In genomic region chr9:127402401-127403090, GRCh38 we compare ENCODE assay signal across 21 cellular contexts. TPM values are rescaled to one million over a fixed set of nuclear protein-coding genes. Genes with fewer than 3 reads are reported as not detected.
DNase-seq lines count a peak whose midpoint lies in the region; ATAC-seq, FAIRE-seq and TF ChIP-seq lines count a peak whose summit lies in the region.
"Had no signal": no experiment of that assay in that cellular context is flagged by ENCODE, and none has a peak within 500 bp of the region (broad histone marks: within the 10 kb centered on the region; RNA-seq: fewer than 3 reads in every experiment).

No MANE protein-coding gene starts in this region.

- no peak for TF ChIP-seq POLR2A in HepG2 (IDR thresholded peaks at IDR 0.05; ENCODE audit: insufficient read depth in 1 of 2, low read depth in 2 of 2, low read length in 2 of 2)
- TF ChIP-seq POLR2A in right lobe of liver (IDR thresholded peaks at IDR 0.05), result no peak
- TF ChIP-seq POLR2A in sigmoid colon (IDR thresholded peaks at IDR 0.05), result no peak
- no peak for TF ChIP-seq POLR2A in vagina (IDR thresholded peaks at IDR 0.05)

- no TSS peak for BruUV-seq in HepG2 (replicated peaks; lab: Mats Ljungman, UMichigan)

- TF ChIP-seq EP300 in HepG2 (IDR thresholded peaks at IDR 0.05; ENCODE audit: low read depth in 2 of 2, low read length in 2 of 2) (no peak), HepG2 (CRISPR knock-in tag; IDR thresholded peaks at IDR 0.05; ENCODE audit: borderline replicate concordance) (no peak), sigmoid colon (IDR thresholded peaks at IDR 0.05) (no peak)

- peaks cover 10% of the 10 kb centered on the region; the same call in 1 of the 2 replicates for H4K20me1 ChIP-seq in HepG2 (ENCODE audit: insufficient read depth, low read length)

- H3K27ac Mint-ChIP-seq in naive thymus-derived CD8-positive, alpha-beta T cell, result peak overlapping the region in 1 of 10 donors; percentile 40
- H3K27ac Mint-ChIP-seq: CD4-positive, CD25-positive, alpha-beta regulatory T cell; GM23338 had no signal

- 94% methylated on average over 6 of the region's 18 CpGs for WGBS in HepG2 (ENCODE audit: low lambda C conversion rate)
- 76% methylated on average over 3 of the region's 18 CpGs for WGBS in right lobe of liver (ENCODE audit: insufficient coverage, low coverage, low lambda C conversion rate, missing lambda C conversion rate)
- 78 to 89% methylated on average over 18 of the region's 18 CpGs for WGBS in sigmoid colon, 2 donors

- peaks cover 27% of the 10 kb centered on the region for H3K79me2 ChIP-seq in HepG2 (ENCODE audit: insufficient read depth, low read length)

- H3K27ac ChIP-seq in HepG2 (ENCODE audit: extremely low read length, insufficient read depth, low read length) (no peak overlapping the region), right lobe of liver (no peak overlapping the region), dorsolateral prefrontal cortex (peak overlapping the region in 53 of 59 donors; percentile 10 to 91 (median 72)), sigmoid colon (peak overlapping the region in 3 of 4 donors; percentile 13 to 59 (median 53)), vagina (no peak overlapping the region)
- H3K27ac ChIP-seq: PC-9, SJCRH30 had no signal

- DNase-seq in HepG2 (ENCODE audit: low spot score) (no peak), right lobe of liver (no peak), dorsolateral prefrontal cortex (peak in 6 of 10 donors; percentile 40 to 73 (median 52)), sigmoid colon (no peak), vagina (ENCODE audit: extremely low spot score in 2 of 2) (no peak)
- DNase-seq in naive thymus-derived CD8-positive, alpha-beta T cell, result no peak
- no peak for DNase-seq in stimulated activated CD4-positive, alpha-beta T cell treated with anti-CD3 and anti-CD28 coated beads, Interleukin-15, amount 100 ng/mL, for 24 hours
- DNase-seq: 8988T; BE2C; CD4-positive, CD25-positive, alpha-beta regulatory T cell; COR-L47; DMS 273 treated with DMSO at 0.1 percent for 48 hours; NCI-H1436; NCI-H2029; NCI-H526; PC-9; SJCRH30 had no signal

- H3K4me1 ChIP-seq in HepG2 (ENCODE audit: insufficient read depth, low read length) (peaks cover 28% of the 10 kb centered on the region), right lobe of liver (peaks cover 0 to 20% (median 4%) of the 10 kb centered on the region in 4 donors), sigmoid colon (peaks cover 0 to 63% (median 40%) of the 10 kb centered on the region in 4 donors), vagina (peaks cover 18% of the 10 kb centered on the region)

- no peak overlapping the region for H3K4me3 Mint-ChIP-seq in naive thymus-derived CD8-positive, alpha-beta T cell
- H3K4me3 Mint-ChIP-seq: GM23338 had no signal

- H3K9me3 Mint-ChIP-seq in naive thymus-derived CD8-positive, alpha-beta T cell, result no peaks in the 10 kb centered on the region
- H3K9me3 Mint-ChIP-seq: GM23338 had no signal

- peaks cover 0 to 2% (median 0%) of the 10 kb centered on the region in 3 donors for H3K36me3 Mint-ChIP-seq in naive thymus-derived CD8-positive, alpha-beta T cell
- H3K36me3 Mint-ChIP-seq: CD4-positive, CD25-positive, alpha-beta regulatory T cell had no signal

- ATAC-seq in HepG2, result no peak
- no peak for ATAC-seq in right lobe of liver
- no peak for ATAC-seq in GM21576 (IDR thresholded peaks at IDR 0.05; ENCODE audit: unreplicated experiment)
- ATAC-seq in naive thymus-derived CD8-positive, alpha-beta T cell, result no peak

- H3K4me2 ChIP-seq in HepG2 (ENCODE audit: low read depth, low read length), result no peak overlapping the region
- H3K4me2 ChIP-seq: GM23338, PC-9 had no signal

- no peak for TF ChIP-seq CTCF in HepG2 (CRISPR knock-in tag; IDR thresholded peaks at IDR 0.05)
- TF ChIP-seq CTCF in right lobe of liver (IDR thresholded peaks at IDR 0.05), result no peak
- TF ChIP-seq CTCF in dorsolateral prefrontal cortex (IDR thresholded peaks at IDR 0.05 in 54 of 56, conservative IDR thresholded peaks at IDR 0.05 in 2 of 56; ENCODE audit: low read depth in 1 of 56, partially characterized antibody in 56 of 56), result no peak
- TF ChIP-seq CTCF in sigmoid colon (IDR thresholded peaks at IDR 0.05), result no peak
- TF ChIP-seq CTCF in vagina (IDR thresholded peaks at IDR 0.05), result no peak

- no peak overlapping the region for H2AFZ ChIP-seq in HepG2 (ENCODE audit: low read length)
- H2AFZ ChIP-seq: GM23338, PC-9 had no signal

- H3K27me3 ChIP-seq in HepG2 (ENCODE audit: control insufficient read depth in 1 of 2, insufficient read depth in 2 of 2, low read length in 2 of 2) (no peaks in the 10 kb centered on the region), right lobe of liver (no peaks in the 10 kb centered on the region), dorsolateral prefrontal cortex (no peaks in the 10 kb centered on the region), sigmoid colon (no peaks in the 10 kb centered on the region), vagina (no peaks in the 10 kb centered on the region)
- H3K27me3 ChIP-seq: BE2C, SJCRH30 had no signal

- no peak for TF ChIP-seq RAD21 in HepG2 (CRISPR knock-in tag; IDR thresholded peaks at IDR 0.05)

- peaks cover 6 to 9% (median 8%) of the 10 kb centered on the region in 4 donors for H3K4me1 Mint-ChIP-seq in naive thymus-derived CD8-positive, alpha-beta T cell

- no peak overlapping the region for H3K4me3 ChIP-seq in HepG2 (replicated peaks in 1 of 3; ENCODE audit: insufficient read depth in 1 of 3, low read depth in 2 of 3, low read length in 3 of 3)
- no peak overlapping the region for H3K4me3 ChIP-seq in right lobe of liver
- peak overlapping the region in 3 of 59 donors; percentile 1 to 21 (median 6) for H3K4me3 ChIP-seq in dorsolateral prefrontal cortex
- H3K4me3 ChIP-seq in sigmoid colon, result no peak overlapping the region
- H3K4me3 ChIP-seq in vagina, result no peak overlapping the region
- H3K4me3 ChIP-seq: GM23338, PC-9, SJCRH30 had no signal

- FAIRE-seq in HepG2 (lab: Jason Lieb, UNC), result no peak
- FAIRE-seq: G401.6, GM19239 had no signal

- H3K36me3 ChIP-seq in HepG2 (replicated peaks in 1 of 2; ENCODE audit: control insufficient read depth in 1 of 2, insufficient read depth in 2 of 2, low read length in 2 of 2) (peaks cover 28 to 57% of the 10 kb centered on the region in 2 experiments; a peak in 4 of 5 replicates), right lobe of liver (peaks cover 0 to 28% (median 2%) of the 10 kb centered on the region in 4 donors), sigmoid colon (peaks cover 17 to 78% (median 38%) of the 10 kb centered on the region in 4 donors), vagina (peaks cover 0 to 36% of the 10 kb centered on the region in 2 donors)
- H3K36me3 ChIP-seq: SJCRH30 had no signal

- H3K9ac ChIP-seq in HepG2 (ENCODE audit: insufficient read depth, low read depth, low read length), result no peak overlapping the region

- POLR2A ChIA-PET in HepG2 (lab: Yijun Ruan, JAX), result interaction anchor here (1.3 to 3.2 kb wide), 4 partner anchors 11 to 94 kb away, joined by 3 to 14 read pairs (median 6); partner anchors contain the start of gene ZNF79
- POLR2A ChIA-PET in naive thymus-derived CD8-positive, alpha-beta T cell (lab: Charles Lee), result no interaction called here

- in situ Hi-C loops in HepG2 (cut with HindIII; ENCODE audit: extremely low pct_ligation_motif_present, low pct_unique_long_range_greater_than_20kb), result no loop called here

- CTCF ChIA-PET in HepG2 (lab: Yijun Ruan, JAX; ENCODE audit: low intra/inter-chr PET ratio, low total read pairs), result no interaction called here

- H3K27me3 Mint-ChIP-seq in naive thymus-derived CD8-positive, alpha-beta T cell, result peaks cover 11 to 86% (median 42%) of the 10 kb centered on the region in 5 donors

- intact Hi-C loops in HepG2 (cut with micrococcal nuclease; ENCODE audit: unreplicated experiment) (no loop called here), right lobe of liver (cut with DNase I) (no loop called here), dorsolateral prefrontal cortex (cut with DNase I) (loop anchor here in 1 of 2 donors (5.0 kb wide), 1 partner anchor 170 kb away; no protein-coding TSS in a partner anchor), sigmoid colon (cut with DNase I) (no loop called here), vagina (cut with DNase I) (no loop called here)

- H3K9me3 ChIP-seq in HepG2 (ENCODE audit: low read length) (no peaks in the 10 kb centered on the region), right lobe of liver (no peaks in the 10 kb centered on the region), sigmoid colon (no peaks in the 10 kb centered on the region), vagina (no peaks in the 10 kb centered on the region)
- H3K9me3 ChIP-seq: BE2C, SJCRH30 had no signal

RNA-seq across cellular contexts. Expression of gene SLC2A8, which starts 5.6 kb away (rescaled TPM):
- total RNA-seq in HepG2 (2016; rRNA removed; fragmentation: Illumina TruSeq; extraction: Trizol) (24.0 and 48.6 TPM in 2 replicates), right lobe of liver (10 to 100 TPM; 16.2 to 25.0 (median 18.8) TPM), dorsolateral prefrontal cortex (10 to 100 TPM; 20.2 to 51.7 (median 29.5) TPM), sigmoid colon (10 to 100 TPM; 45.1 to 68.7 (median 64.4) TPM), vagina (13.8 TPM)
- 25.8 and 26.2 TPM in 2 replicates for total RNA-seq in HepG2 (2016; cell fraction: cytosol; rRNA removed; fragmentation: Illumina TruSeq; extraction: Trizol; ENCODE audit: low read depth)
- total RNA-seq in HepG2 (2016; cell fraction: insoluble cytoplasmic fraction; rRNA removed; fragmentation: Illumina TruSeq; extraction: Trizol), result 22.9 and 51.3 TPM in 2 replicates
- 32.1 and 33.0 TPM in 2 replicates for total RNA-seq in HepG2 (2016; cell fraction: membrane; rRNA removed; fragmentation: Illumina TruSeq; extraction: Trizol)
- total RNA-seq in HepG2 (2016; cell fraction: nucleus; rRNA removed; fragmentation: Illumina TruSeq; extraction: Trizol), result 53.8 and 57.0 TPM in 2 replicates
- polyA plus RNA-seq in HepG2 (2011; rRNA removed) (22.6 and 37.2 TPM in 2 replicates), sigmoid colon (10 to 100 TPM in 2 of 3 donors, 1 to 10 TPM in 1; 7.2 to 19.3 (median 11.8) TPM)
- polyA plus RNA-seq in HepG2 (2011; cell fraction: cytosol; rRNA removed), result 20.3 and 26.4 TPM in 2 replicates
- 73.4 and 80.9 TPM in 2 replicates for polyA plus RNA-seq in HepG2 (2011; cell fraction: nucleus; rRNA removed)
- polyA plus RNA-seq in HepG2 (2012), result 15.9 and 25.8 TPM in 2 replicates
- polyA plus RNA-seq in HepG2 (2016; cell fraction: cytosol; fragmentation: Illumina TruSeq; extraction: Trizol; ENCODE audit: low read depth), result 18.5 and 21.9 TPM in 2 replicates
- polyA plus RNA-seq in HepG2 (2016; cell fraction: insoluble cytoplasmic fraction; fragmentation: Illumina TruSeq; extraction: Trizol; ENCODE audit: low read depth), result 22.6 and 24.1 TPM in 2 replicates
- polyA plus RNA-seq in HepG2 (2016; cell fraction: membrane; fragmentation: Illumina TruSeq; extraction: Trizol; ENCODE audit: low read depth), result 21.2 and 23.1 TPM in 2 replicates
- polyA plus RNA-seq in HepG2 (2016; cell fraction: nucleus; fragmentation: Illumina TruSeq; extraction: Trizol; ENCODE audit: insufficient read depth, low read depth), result 112 and 118 TPM in 2 replicates
- polyA minus RNA-seq in HepG2 (2011; rRNA and poly(A)+ RNA removed; ENCODE audit: low replicate concordance), result 29.8 and 66.3 TPM in 2 replicates
- 13.0 and 13.3 TPM in 2 replicates for polyA minus RNA-seq in HepG2 (2011; cell fraction: cytosol; rRNA and poly(A)+ RNA removed)
- 25.1 and 26.0 TPM in 2 replicates for polyA minus RNA-seq in HepG2 (2011; cell fraction: nucleus; rRNA and poly(A)+ RNA removed)
- total RNA-seq in naive thymus-derived CD8-positive, alpha-beta T cell, result under 1 TPM; 0.19 to 0.39 TPM
- 1 to 10 TPM in 1 of 3 donors, not detected in 2; 1.2 TPM for polyA plus RNA-seq in naive thymus-derived CD8-positive, alpha-beta T cell

RNA-seq across cellular contexts. Expression of gene ZNF79, which starts 21.6 kb away (rescaled TPM):
- total RNA-seq in HepG2 (2016; rRNA removed; fragmentation: Illumina TruSeq; extraction: Trizol) (7.3 and 8.1 TPM in 2 replicates), right lobe of liver (1 to 10 TPM; 2.5 to 4.6 (median 3.5) TPM), dorsolateral prefrontal cortex (10 to 100 TPM in 92 of 120 experiments, 1 to 10 TPM in 28; 8.1 to 16.9 (median 10.9) TPM), sigmoid colon (10 to 100 TPM; 10.9 to 14.6 (median 13.9) TPM), vagina (13.3 TPM)
- total RNA-seq in HepG2 (2016; cell fraction: cytosol; rRNA removed; fragmentation: Illumina TruSeq; extraction: Trizol; ENCODE audit: low read depth), result 3.1 and 3.7 TPM in 2 replicates
- total RNA-seq in HepG2 (2016; cell fraction: insoluble cytoplasmic fraction; rRNA removed; fragmentation: Illumina TruSeq; extraction: Trizol), result 7.1 and 8.1 TPM in 2 replicates
- 5.0 and 6.4 TPM in 2 replicates for total RNA-seq in HepG2 (2016; cell fraction: membrane; rRNA removed; fragmentation: Illumina TruSeq; extraction: Trizol)
- total RNA-seq in HepG2 (2016; cell fraction: nucleus; rRNA removed; fragmentation: Illumina TruSeq; extraction: Trizol), result 6.5 and 7.4 TPM in 2 replicates
- polyA plus RNA-seq in HepG2 (2011; rRNA removed) (3.7 and 4.0 TPM in 2 replicates), sigmoid colon (1 to 10 TPM in 2 of 3 donors, under 1 TPM in 1; 0.60 to 3.5 (median 2.3) TPM)
- polyA plus RNA-seq in HepG2 (2011; cell fraction: cytosol; rRNA removed), result 2.4 and 2.7 TPM in 2 replicates
- 6.0 and 7.5 TPM in 2 replicates for polyA plus RNA-seq in HepG2 (2011; cell fraction: nucleus; rRNA removed)
- 2.6 and 3.2 TPM in 2 replicates for polyA plus RNA-seq in HepG2 (2012)
- polyA plus RNA-seq in HepG2 (2016; cell fraction: cytosol; fragmentation: Illumina TruSeq; extraction: Trizol; ENCODE audit: low read depth), result 0.52 and 0.70 TPM in 2 replicates
- polyA plus RNA-seq in HepG2 (2016; cell fraction: insoluble cytoplasmic fraction; fragmentation: Illumina TruSeq; extraction: Trizol; ENCODE audit: low read depth), result 4.7 TPM in 2 replicates
- 1.3 and 1.4 TPM in 2 replicates for polyA plus RNA-seq in HepG2 (2016; cell fraction: membrane; fragmentation: Illumina TruSeq; extraction: Trizol; ENCODE audit: low read depth)
- polyA plus RNA-seq in HepG2 (2016; cell fraction: nucleus; fragmentation: Illumina TruSeq; extraction: Trizol; ENCODE audit: insufficient read depth, low read depth), result 8.9 and 9.1 TPM in 2 replicates
- 6.0 and 28.4 TPM in 2 replicates for polyA minus RNA-seq in HepG2 (2011; rRNA and poly(A)+ RNA removed; ENCODE audit: low replicate concordance)
- 3.7 and 4.2 TPM in 2 replicates for polyA minus RNA-seq in HepG2 (2011; cell fraction: cytosol; rRNA and poly(A)+ RNA removed)
- polyA minus RNA-seq in HepG2 (2011; cell fraction: nucleus; rRNA and poly(A)+ RNA removed), result 7.9 and 11.3 TPM in 2 replicates
- 10 to 100 TPM; 15.2 to 17.2 TPM for total RNA-seq in naive thymus-derived CD8-positive, alpha-beta T cell
- polyA plus RNA-seq in naive thymus-derived CD8-positive, alpha-beta T cell, result 1 to 10 TPM; 3.3 to 6.6 (median 4.9) TPM

RNA-seq across cellular contexts. Expression of gene RPL12, which starts 48.7 kb away (rescaled TPM):
- total RNA-seq in HepG2 (2016; rRNA removed; fragmentation: Illumina TruSeq; extraction: Trizol) (1,551 and 1,660 TPM in 2 replicates), right lobe of liver (100 to 1,000 TPM; 271 to 907 (median 364) TPM), dorsolateral prefrontal cortex (100 to 1,000 TPM; 136 to 384 (median 236) TPM), sigmoid colon (1,000 to 10,000 TPM; 2,502 to 5,061 (median 3,494) TPM), vagina (2,572 TPM)
- 6,549 and 6,971 TPM in 2 replicates for total RNA-seq in HepG2 (2016; cell fraction: cytosol; rRNA removed; fragmentation: Illumina TruSeq; extraction: Trizol; ENCODE audit: low read depth)
- 1,601 and 1,648 TPM in 2 replicates for total RNA-seq in HepG2 (2016; cell fraction: insoluble cytoplasmic fraction; rRNA removed; fragmentation: Illumina TruSeq; extraction: Trizol)
- 4,907 and 5,180 TPM in 2 replicates for total RNA-seq in HepG2 (2016; cell fraction: membrane; rRNA removed; fragmentation: Illumina TruSeq; extraction: Trizol)
- 525 and 558 TPM in 2 replicates for total RNA-seq in HepG2 (2016; cell fraction: nucleus; rRNA removed; fragmentation: Illumina TruSeq; extraction: Trizol)
- polyA plus RNA-seq in HepG2 (2011; rRNA removed) (2,097 and 2,590 TPM in 2 replicates), sigmoid colon (1,000 to 10,000 TPM; 2,492 to 4,552 (median 2,965) TPM)
- polyA plus RNA-seq in HepG2 (2011; cell fraction: cytosol; rRNA removed), result 3,919 and 3,963 TPM in 2 replicates
- 619 and 713 TPM in 2 replicates for polyA plus RNA-seq in HepG2 (2011; cell fraction: nucleus; rRNA removed)
- 2,179 and 2,497 TPM in 2 replicates for polyA plus RNA-seq in HepG2 (2012)
- polyA plus RNA-seq in HepG2 (2016; cell fraction: cytosol; fragmentation: Illumina TruSeq; extraction: Trizol; ENCODE audit: low read depth), result 11,205 and 11,665 TPM in 2 replicates
- polyA plus RNA-seq in HepG2 (2016; cell fraction: insoluble cytoplasmic fraction; fragmentation: Illumina TruSeq; extraction: Trizol; ENCODE audit: low read depth), result 2,434 and 2,480 TPM in 2 replicates
- polyA plus RNA-seq in HepG2 (2016; cell fraction: membrane; fragmentation: Illumina TruSeq; extraction: Trizol; ENCODE audit: low read depth), result 6,884 and 7,463 TPM in 2 replicates
- 1,156 and 1,223 TPM in 2 replicates for polyA plus RNA-seq in HepG2 (2016; cell fraction: nucleus; fragmentation: Illumina TruSeq; extraction: Trizol; ENCODE audit: insufficient read depth, low read depth)
- 706 and 1,371 TPM in 2 replicates for polyA minus RNA-seq in HepG2 (2011; rRNA and poly(A)+ RNA removed; ENCODE audit: low replicate concordance)
- polyA minus RNA-seq in HepG2 (2011; cell fraction: cytosol; rRNA and poly(A)+ RNA removed), result 461 and 478 TPM in 2 replicates
- polyA minus RNA-seq in HepG2 (2011; cell fraction: nucleus; rRNA and poly(A)+ RNA removed), result 198 and 299 TPM in 2 replicates
- 1,000 to 10,000 TPM; 1,452 to 1,480 TPM for total RNA-seq in naive thymus-derived CD8-positive, alpha-beta T cell
- 1,000 to 10,000 TPM; 1,731 to 2,420 (median 2,163) TPM for polyA plus RNA-seq in naive thymus-derived CD8-positive, alpha-beta T cell

RNA-seq across cellular contexts. Expression of gene LRSAM1, which starts 48.8 kb away (rescaled TPM):
- total RNA-seq in HepG2 (2016; rRNA removed; fragmentation: Illumina TruSeq; extraction: Trizol) (4.6 and 8.7 TPM in 2 replicates), right lobe of liver (10 to 100 TPM in 5 of 6 experiments, 1 to 10 TPM in 1; 9.4 to 13.3 (median 12.1) TPM), dorsolateral prefrontal cortex (10 to 100 TPM; 29.7 to 62.3 (median 40.4) TPM), sigmoid colon (10 to 100 TPM; 17.9 to 54.0 (median 30.2) TPM), vagina (30.0 TPM)
- total RNA-seq in HepG2 (2016; cell fraction: cytosol; rRNA removed; fragmentation: Illumina TruSeq; extraction: Trizol; ENCODE audit: low read depth), result 1.5 and 1.7 TPM in 2 replicates
- total RNA-seq in HepG2 (2016; cell fraction: insoluble cytoplasmic fraction; rRNA removed; fragmentation: Illumina TruSeq; extraction: Trizol), result 4.2 and 9.8 TPM in 2 replicates
- total RNA-seq in HepG2 (2016; cell fraction: membrane; rRNA removed; fragmentation: Illumina TruSeq; extraction: Trizol), result 3.2 and 4.0 TPM in 2 replicates
- total RNA-seq in HepG2 (2016; cell fraction: nucleus; rRNA removed; fragmentation: Illumina TruSeq; extraction: Trizol), result 9.5 and 16.9 TPM in 2 replicates
- polyA plus RNA-seq in HepG2 (2011; rRNA removed) (10.2 and 12.2 TPM in 2 replicates), sigmoid colon (10 to 100 TPM in 1 of 3 donors, 1 to 10 TPM in 2; 6.9 to 17.4 (median 7.2) TPM)
- 4.1 and 5.2 TPM in 2 replicates for polyA plus RNA-seq in HepG2 (2011; cell fraction: cytosol; rRNA removed)
- polyA plus RNA-seq in HepG2 (2011; cell fraction: nucleus; rRNA removed), result 68.4 and 76.1 TPM in 2 replicates
- 10.0 and 14.6 TPM in 2 replicates for polyA plus RNA-seq in HepG2 (2012)
- 1.2 and 1.5 TPM in 2 replicates for polyA plus RNA-seq in HepG2 (2016; cell fraction: cytosol; fragmentation: Illumina TruSeq; extraction: Trizol; ENCODE audit: low read depth)
- polyA plus RNA-seq in HepG2 (2016; cell fraction: insoluble cytoplasmic fraction; fragmentation: Illumina TruSeq; extraction: Trizol; ENCODE audit: low read depth), result 5.4 and 6.9 TPM in 2 replicates
- 1.2 and 2.1 TPM in 2 replicates for polyA plus RNA-seq in HepG2 (2016; cell fraction: membrane; fragmentation: Illumina TruSeq; extraction: Trizol; ENCODE audit: low read depth)
- polyA plus RNA-seq in HepG2 (2016; cell fraction: nucleus; fragmentation: Illumina TruSeq; extraction: Trizol; ENCODE audit: insufficient read depth, low read depth), result 21.9 and 22.1 TPM in 2 replicates
- 7.6 and 11.4 TPM in 2 replicates for polyA minus RNA-seq in HepG2 (2011; rRNA and poly(A)+ RNA removed; ENCODE audit: low replicate concordance)
- 4.2 and 4.4 TPM in 2 replicates for polyA minus RNA-seq in HepG2 (2011; cell fraction: cytosol; rRNA and poly(A)+ RNA removed)
- 25.4 and 32.1 TPM in 2 replicates for polyA minus RNA-seq in HepG2 (2011; cell fraction: nucleus; rRNA and poly(A)+ RNA removed)
- 10 to 100 TPM; 24.2 to 26.4 TPM for total RNA-seq in naive thymus-derived CD8-positive, alpha-beta T cell
- 1 to 10 TPM; 4.3 to 9.6 (median 5.0) TPM for polyA plus RNA-seq in naive thymus-derived CD8-positive, alpha-beta T cell

Comparison
In these comparisons a context has a peak if more than half of its experiments do, and no peak if none do; other contexts are left out.
1. DNase-seq: peak in dorsolateral prefrontal cortex (6 of 10); none in HepG2 (single experiment), right lobe of liver (0 of 3), sigmoid colon (single experiment), vagina (0 of 2), naive thymus-derived CD8-positive, alpha-beta T cell (0 of 10) and stimulated activated CD4-positive, alpha-beta T cell treated with anti-CD3 and anti-CD28 coated beads, Interleukin-15, amount 100 ng/mL, for 24 hours (single experiment).
2. H3K27ac ChIP-seq: peak in dorsolateral prefrontal cortex (53 of 59) and sigmoid colon (3 of 4); none in HepG2 (single experiment), right lobe of liver (0 of 3) and vagina (single experiment).
3. RNA of gene SLC2A8, which starts 5.6 kb away (total RNA-seq): 45.1 to 68.7 TPM in sigmoid colon, 22.9 to 57.0 TPM in HepG2, 20.2 to 51.7 TPM in dorsolateral prefrontal cortex, 16.2 to 25.0 TPM in right lobe of liver and 13.8 TPM in vagina (single experiment); 0.19 to 0.39 TPM in naive thymus-derived CD8-positive, alpha-beta T cell; every median in the first group is over 10 times any median in the second.